Comparison of ENCODE assay signal across 8 cellular contexts in the genomic region with DNA sequence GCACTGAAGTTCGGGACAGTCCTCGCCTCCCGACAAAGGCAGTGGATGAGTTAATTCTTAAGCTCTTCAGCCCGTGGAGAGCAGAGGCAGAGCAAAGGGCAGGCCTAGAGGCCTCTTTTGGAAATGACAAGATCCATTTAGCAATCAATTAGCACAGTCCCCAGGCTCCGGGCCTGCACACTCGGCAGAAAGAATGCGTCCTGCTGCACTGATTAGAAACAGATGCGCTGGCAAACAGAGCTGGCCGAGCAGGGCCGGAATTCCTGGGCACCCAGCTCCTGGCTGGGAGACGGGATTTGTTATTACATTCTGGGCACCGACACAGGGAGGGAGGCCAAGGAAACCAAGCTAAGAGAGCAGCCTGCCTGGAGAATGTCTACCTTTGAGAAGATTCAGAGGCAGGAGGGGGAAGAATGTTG.
DNase-seq lines count a peak whose midpoint lies in the region; ATAC-seq and TF ChIP-seq lines count a peak whose summit lies in the region.

No MANE protein-coding gene starts in this region.

- peak; percentile 95 for ATAC-seq in left ventricle myocardium superior

- TF ChIP-seq CTCF in ascending aorta (IDR thresholded peaks at IDR 0.05) (peak in 1 of 3 experiments; percentile 18), prostate gland (IDR thresholded peaks at IDR 0.05) (no peak)

- H3K4me1 ChIP-seq in ascending aorta: peaks cover 6 to 45% of the 10 kb centered on the region in 2 donors
- peaks cover 7% of the 10 kb centered on the region for H3K4me1 ChIP-seq in prostate gland (replicated peaks)

- TF ChIP-seq POLR2A in prostate gland (IDR thresholded peaks at IDR 0.05): no peak

- H3K4me3 ChIP-seq in ascending aorta (no peak overlapping the region), prostate gland (no peak overlapping the region)

- DNase-seq in DMS114 treated with DMSO at 0.1 percent for 48 hours (lab: John Stamatoyannopoulos, UW; ENCODE audit: unreplicated experiment): peak; percentile 17
- peak; percentile 58 to 96 for DNase-seq in ascending aorta (ENCODE audit: low spot score in 2 of 2)
- DNase-seq in left ventricle myocardium superior: peak; percentile 89
- DNase-seq in prostate gland (ENCODE audit: low spot score): peak; percentile 89
- no peak for DNase-seq in HUDEP-2 (lab: John Stamatoyannopoulos, UW; ENCODE audit: unreplicated experiment in 76 of 76)
- no peak for DNase-seq in cortex of kidney (lab: John Stamatoyannopoulos, UW)
- no peak for DNase-seq in stimulated activated CD4-positive, alpha-beta T cell treated with anti-CD3 and anti-CD28 coated beads, Interleukin-4, amount 100 ng/mL, for 4 hours
- no peak for DNase-seq in activated gamma-delta T cell treated with Interleukin-2 at 50 U/mL for 16 hours

- H3K36me3 ChIP-seq in ascending aorta (no peaks in the 10 kb centered on the region), prostate gland (no peaks in the 10 kb centered on the region)

- intact Hi-C loops in ascending aorta (cut with DNase I) (loop anchor here (1.0 to 5.0 kb wide), 6 partner anchors 26 to 147 kb away; no protein-coding TSS in a partner anchor), left ventricle myocardium superior (cut with micrococcal nuclease) (no loop called here), prostate gland (cut with DNase I) (loop anchor here (2.0 to 5.0 kb wide), 2 partner anchors 47 to 124 kb away; no protein-coding TSS in a partner anchor)

- H3K27me3 ChIP-seq in ascending aorta (no peaks in the 10 kb centered on the region), prostate gland (replicated peaks; ENCODE audit: insufficient read depth) (no peaks in the 10 kb centered on the region)

- whole genome bisulfite sequencing in prostate gland: 16% methylated on average over 12 of the region's 12 CpGs

- no peaks in the 10 kb centered on the region for H3K9me3 ChIP-seq in ascending aorta
- no peaks in the 10 kb centered on the region for H3K9me3 ChIP-seq in prostate gland

- H3K27ac ChIP-seq in ascending aorta (peak overlapping the region; percentile 71 to 73), prostate gland (peak overlapping the region; percentile 43)

Comparison
In these comparisons a context has a peak if more than half of its experiments do, and no peak if none do; other contexts are left out.
1. DNase-seq: peak in DMS114 treated with DMSO at 0.1 percent for 48 hours (single experiment), ascending aorta (2 of 2), left ventricle myocardium superior (single experiment) and prostate gland (single experiment); none in HUDEP-2 (0 of 76), cortex of kidney (single experiment), stimulated activated CD4-positive, alpha-beta T cell treated with anti-CD3 and anti-CD28 coated beads, Interleukin-4, amount 100 ng/mL, for 4 hours (0 of 2) and activated gamma-delta T cell treated with Interleukin-2 at 50 U/mL for 16 hours (single experiment).